ENCODE assay signal across 11 cellular contexts in genomic region chr4:120692964-120693363, GRCh38.
DNase-seq lines count a peak whose midpoint lies in the region; ATAC-seq lines count a peak whose summit lies in the region.
"Had no signal": no experiment of that assay in that cellular context is flagged by ENCODE, and none has a peak within 500 bp of the region (broad histone marks: within the 10 kb centered on the region; RNA-seq: fewer than 3 reads in every experiment).

No MANE protein-coding gene starts in this region.

- peaks cover 18% of the 10 kb centered on the region for H3K27me3 Mint-ChIP-seq in T-helper 17 cell
- H3K27me3 Mint-ChIP-seq: activated naive CD4-positive, alpha-beta T cell treated with anti-CD3 and anti-CD28 coated beads, Interleukin-2, amount 10 ng/mL, durations not matched to agents 7 days and 5 days had no signal

- ATAC-seq in GM18858 (IDR thresholded peaks at IDR 0.05; ENCODE audit: unreplicated experiment) (no peak), T-helper 17 cell (no peak)

- no peaks in the 10 kb centered on the region for H3K36me3 Mint-ChIP-seq in T-helper 17 cell (ENCODE audit: low read depth)
- H3K36me3 Mint-ChIP-seq: activated naive CD4-positive, alpha-beta T cell treated with anti-CD3 and anti-CD28 coated beads, Interleukin-2, amount 10 ng/mL, durations not matched to agents 7 days and 5 days had no signal

- DNase-seq in GM04503 (ENCODE audit: low read depth) (peak; percentile 63), RPMI7951 (ENCODE audit: low read depth) (peak; percentile 75), fibroblast of gingiva (ENCODE audit: low read depth) (peak; percentile 82), renal cortical epithelial cell (ENCODE audit: low read depth) (peak; percentile 92), UCSD-AML1 (lab: John Stamatoyannopoulos, UW; ENCODE audit: unreplicated experiment) (no peak), GM19238 (ENCODE audit: insufficient read length, low spot score) (no peak), T-helper 17 cell (no peak)
- DNase-seq: activated naive CD4-positive, alpha-beta T cell treated with anti-CD3 and anti-CD28 coated beads, Interleukin-2, amount 10 ng/mL, durations not matched to agents 7 days and 5 days; NCI-H2107; nucleus accumbens had no signal

- H3K9me3 ChIP-seq in T-helper 17 cell (ENCODE audit: control insufficient read depth, low read length, poor library complexity, severe bottlenecking): no peaks in the 10 kb centered on the region

- no peaks in the 10 kb centered on the region for H3K4me1 Mint-ChIP-seq in T-helper 17 cell
- H3K4me1 Mint-ChIP-seq: activated naive CD4-positive, alpha-beta T cell treated with anti-CD3 and anti-CD28 coated beads, Interleukin-2, amount 10 ng/mL, durations not matched to agents 7 days and 5 days had no signal

- no peak overlapping the region for H3K27ac Mint-ChIP-seq in T-helper 17 cell
- H3K27ac Mint-ChIP-seq: activated naive CD4-positive, alpha-beta T cell treated with anti-CD3 and anti-CD28 coated beads, Interleukin-2, amount 10 ng/mL, durations not matched to agents 7 days and 5 days had no signal

- no peak overlapping the region for H3K4me3 Mint-ChIP-seq in T-helper 17 cell
- H3K4me3 Mint-ChIP-seq: activated naive CD4-positive, alpha-beta T cell treated with anti-CD3 and anti-CD28 coated beads, Interleukin-2, amount 10 ng/mL, durations not matched to agents 7 days and 5 days had no signal

Comparison
In these comparisons a context has a peak if more than half of its experiments do, and no peak if none do; other contexts are left out.
1. DNase-seq: peak in GM04503 (single experiment), RPMI7951 (single experiment), fibroblast of gingiva (single experiment) and renal cortical epithelial cell (single experiment); none in UCSD-AML1 (single experiment), GM19238 (single experiment) and T-helper 17 cell (0 of 3).